Comparison of ENCODE assay signal across 22 cellular contexts in genomic region chr10:116994113-116994890, GRCh38. TPM values are rescaled to one million over a fixed set of nuclear protein-coding genes. Genes with fewer than 3 reads are reported as not detected.
A peak's percentile ranks its signal among the peaks of the same experiment; 100 is the strongest.
DNase-seq lines count a peak whose midpoint lies in the region; ATAC-seq, FAIRE-seq and TF ChIP-seq lines count a peak whose summit lies in the region.
"Had no signal": no experiment of that assay in that cellular context is flagged by ENCODE, and none has a peak within 500 bp of the region (broad histone marks: within the 10 kb centered on the region; RNA-seq: fewer than 3 reads in every experiment).

No MANE protein-coding gene starts in this region.

- H3K27me3 ChIP-seq in right lobe of liver, result no peaks in the 10 kb centered on the region
- H3K27me3 ChIP-seq in HepG2 (ENCODE audit: control insufficient read depth in 1 of 2, insufficient read depth in 2 of 2, low read length in 2 of 2), result no peaks in the 10 kb centered on the region
- no peaks in the 10 kb centered on the region for H3K27me3 ChIP-seq in dorsolateral prefrontal cortex
- H3K27me3 ChIP-seq: BE2C had no signal

- no peak overlapping the region for H3K4me3 ChIP-seq in right lobe of liver
- H3K4me3 ChIP-seq in HepG2 (replicated peaks in 1 of 3; ENCODE audit: insufficient read depth in 1 of 3, low read depth in 2 of 3, low read length in 3 of 3), result no peak overlapping the region
- no peak overlapping the region for H3K4me3 ChIP-seq in dorsolateral prefrontal cortex
- H3K4me3 ChIP-seq: GM12878, GM23248, HAP-1 had no signal

- H3K4me2 ChIP-seq in HepG2 (ENCODE audit: low read depth, low read length), result no peak overlapping the region

- DNase-seq in right lobe of liver, result no peak
- no peak for DNase-seq in HepG2 (ENCODE audit: low spot score)
- no peak for DNase-seq in dorsolateral prefrontal cortex
- DNase-seq in left lobe of liver (ENCODE audit: low spot score), result no peak
- no peak for DNase-seq in activated CD4-positive, CD25-positive, alpha-beta regulatory T cell treated with anti-CD3 and anti-CD28 coated beads, Interleukin-2, amount 50 U/mL, for 72 hours
- no peak for DNase-seq in ACHN
- DNase-seq: BE2C; C1 segment of cervical spinal cord; CD4-positive, CD25-positive, alpha-beta regulatory T cell; CD8-positive, alpha-beta memory T cell; COR-L47; DMS 273 treated with DMSO at 0.1 percent for 48 hours; DMS53; DND-41; EL; GM23248; KBM-7 had no signal

- intact Hi-C loops in right lobe of liver (cut with DNase I), result no loop called here
- intact Hi-C loops in HepG2 (cut with micrococcal nuclease; ENCODE audit: unreplicated experiment), result no loop called here
- intact Hi-C loops in dorsolateral prefrontal cortex (cut with DNase I), result no loop called here

- in situ Hi-C loops in HepG2 (cut with HindIII; ENCODE audit: extremely low pct_ligation_motif_present, low pct_unique_long_range_greater_than_20kb) (no loop called here), ACHN (cut with HindIII; ENCODE audit: low pct_ligation_motif_present, low pct_unique_long_range_greater_than_20kb, low sequenced_read_pairs) (no loop called here)

- no peaks in the 10 kb centered on the region; the same call in 1 of the 2 replicates for H4K20me1 ChIP-seq in HepG2 (ENCODE audit: insufficient read depth, low read length)

- ATAC-seq in right lobe of liver (peak in 3 of 4 donors; percentile 18 to 67 (median 50)), HepG2 (no peak), left lobe of liver (peak; percentile 29), HG03378 (IDR thresholded peaks at IDR 0.05; ENCODE audit: unreplicated experiment) (no peak)
- ATAC-seq: GM12878 had no signal

- no peak overlapping the region for H3K9ac ChIP-seq in HepG2 (ENCODE audit: insufficient read depth, low read depth, low read length)
- H3K9ac ChIP-seq: GM23248 had no signal

- CTCF ChIA-PET in HepG2 (lab: Yijun Ruan, JAX; ENCODE audit: low intra/inter-chr PET ratio, low total read pairs), result no interaction called here

- POLR2A ChIA-PET in HepG2 (lab: Yijun Ruan, JAX), result no interaction called here

- no peak overlapping the region for H2AFZ ChIP-seq in HepG2 (ENCODE audit: low read length)
- H2AFZ ChIP-seq: GM23248 had no signal

- H3K79me2 ChIP-seq in HepG2 (ENCODE audit: insufficient read depth, low read length), result peaks cover 55% of the 10 kb centered on the region

- no peak overlapping the region for H3K27ac ChIP-seq in right lobe of liver
- H3K27ac ChIP-seq in HepG2 (ENCODE audit: extremely low read length, insufficient read depth, low read length), result no peak overlapping the region
- H3K27ac ChIP-seq in dorsolateral prefrontal cortex, result peak overlapping the region in 47 of 59 donors; percentile 3 to 99 (median 81)
- H3K27ac ChIP-seq: 22Rv1, GM23248, HL-60 had no signal

- TF ChIP-seq EP300 in HepG2 (IDR thresholded peaks at IDR 0.05; ENCODE audit: low read depth in 2 of 2, low read length in 2 of 2) (no peak), HepG2 (CRISPR knock-in tag; IDR thresholded peaks at IDR 0.05; ENCODE audit: borderline replicate concordance) (no peak)

- TF ChIP-seq POLR2A in right lobe of liver (IDR thresholded peaks at IDR 0.05) (no peak), HepG2 (IDR thresholded peaks at IDR 0.05; ENCODE audit: insufficient read depth in 1 of 2, low read depth in 2 of 2, low read length in 2 of 2) (no peak)

- peaks cover 0 to 29% (median 0%) of the 10 kb centered on the region in 4 donors for H3K4me1 ChIP-seq in right lobe of liver
- peaks cover 22% of the 10 kb centered on the region for H3K4me1 ChIP-seq in HepG2 (ENCODE audit: insufficient read depth, low read length)
- H3K4me1 ChIP-seq: BE2C had no signal

- FAIRE-seq in HepG2 (lab: Jason Lieb, UNC), result no peak
- FAIRE-seq: GM12878 had no signal

- BruUV-seq in HepG2 (replicated peaks; lab: Mats Ljungman, UMichigan), result no TSS peak

- H3K36me3 ChIP-seq in right lobe of liver (no peaks in the 10 kb centered on the region), HepG2 (replicated peaks in 1 of 2; ENCODE audit: control insufficient read depth in 1 of 2, insufficient read depth in 2 of 2, low read length in 2 of 2) (0 out of 5 replicates have a peak, but pooled peaks cover 0 to 2% of the 10 kb centered on the region in 2 experiments)
- H3K36me3 ChIP-seq: BE2C, HAP-1 had no signal

- TF ChIP-seq CTCF in right lobe of liver (IDR thresholded peaks at IDR 0.05) (no peak), HepG2 (CRISPR knock-in tag; IDR thresholded peaks at IDR 0.05) (no peak), dorsolateral prefrontal cortex (IDR thresholded peaks at IDR 0.05 in 54 of 56, conservative IDR thresholded peaks at IDR 0.05 in 2 of 56; ENCODE audit: low read depth in 1 of 56, partially characterized antibody in 56 of 56) (no peak)

- 56% methylated on average over 1 of the region's 1 CpG for WGBS in right lobe of liver (ENCODE audit: insufficient coverage, low coverage, low lambda C conversion rate, missing lambda C conversion rate)
- 98% methylated on average over 1 of the region's 1 CpG for WGBS in HepG2 (ENCODE audit: low lambda C conversion rate)

- no peak for TF ChIP-seq RAD21 in HepG2 (CRISPR knock-in tag; IDR thresholded peaks at IDR 0.05)

- H3K9me3 ChIP-seq in right lobe of liver (no peaks in the 10 kb centered on the region), HepG2 (ENCODE audit: low read length) (no peaks in the 10 kb centered on the region)
- H3K9me3 ChIP-seq: BE2C, HAP-1 had no signal

TF ChIP-seq in HepG2, 621 proteins besides CTCF, POLR2A, EP300 and RAD21 (continues in another document):
- TF ChIP-seq DMAP1 (CRISPR knock-in tag; IDR thresholded peaks at IDR 0.05) (no peak), HMGXB3 (CRISPR knock-in tag; IDR thresholded peaks at IDR 0.05; ENCODE audit: borderline replicate concordance) (no peak)

RNA-seq across cellular contexts. Expression of gene SHTN1, which starts 10.7 kb away (rescaled TPM):
- total RNA-seq in right lobe of liver (10 to 100 TPM; 28.5 to 42.9 (median 31.7) TPM), HepG2 (2016; rRNA removed; fragmentation: Illumina TruSeq; extraction: Trizol) (15.6 and 18.5 TPM in 2 replicates), dorsolateral prefrontal cortex (100 to 1,000 TPM in 103 of 120 experiments, 10 to 100 TPM in 17; 65.1 to 426 (median 156) TPM), left lobe of liver (25.8 TPM)
- 3.0 and 3.5 TPM in 2 replicates for total RNA-seq in HepG2 (2016; cell fraction: cytosol; rRNA removed; fragmentation: Illumina TruSeq; extraction: Trizol; ENCODE audit: low read depth)
- total RNA-seq in HepG2 (2016; cell fraction: insoluble cytoplasmic fraction; rRNA removed; fragmentation: Illumina TruSeq; extraction: Trizol), result 14.2 and 16.6 TPM in 2 replicates
- total RNA-seq in HepG2 (2016; cell fraction: membrane; rRNA removed; fragmentation: Illumina TruSeq; extraction: Trizol), result 8.0 and 10.8 TPM in 2 replicates
- 26.4 and 27.4 TPM in 2 replicates for total RNA-seq in HepG2 (2016; cell fraction: nucleus; rRNA removed; fragmentation: Illumina TruSeq; extraction: Trizol)
- polyA plus RNA-seq in HepG2 (2011; rRNA removed), result 8.2 and 11.3 TPM in 2 replicates
- 3.1 and 5.1 TPM in 2 replicates for polyA plus RNA-seq in HepG2 (2011; cell fraction: cytosol; rRNA removed)
- polyA plus RNA-seq in HepG2 (2011; cell fraction: nucleus; rRNA removed), result 11.0 and 13.6 TPM in 2 replicates
- polyA plus RNA-seq in HepG2 (2012), result 14.9 and 15.7 TPM in 2 replicates
- 2.3 and 2.4 TPM in 2 replicates for polyA plus RNA-seq in HepG2 (2016; cell fraction: cytosol; fragmentation: Illumina TruSeq; extraction: Trizol; ENCODE audit: low read depth)
- 25.3 and 30.9 TPM in 2 replicates for polyA plus RNA-seq in HepG2 (2016; cell fraction: insoluble cytoplasmic fraction; fragmentation: Illumina TruSeq; extraction: Trizol; ENCODE audit: low read depth)
- 7.3 and 8.8 TPM in 2 replicates for polyA plus RNA-seq in HepG2 (2016; cell fraction: membrane; fragmentation: Illumina TruSeq; extraction: Trizol; ENCODE audit: low read depth)
- polyA plus RNA-seq in HepG2 (2016; cell fraction: nucleus; fragmentation: Illumina TruSeq; extraction: Trizol; ENCODE audit: insufficient read depth, low read depth), result 45.6 and 49.9 TPM in 2 replicates
- 1.8 and 4.2 TPM in 2 replicates for polyA minus RNA-seq in HepG2 (2011; rRNA and poly(A)+ RNA removed; ENCODE audit: low replicate concordance)
- polyA minus RNA-seq in HepG2 (2011; cell fraction: cytosol; rRNA and poly(A)+ RNA removed), result 7.4 and 8.1 TPM in 2 replicates
- polyA minus RNA-seq in HepG2 (2011; cell fraction: nucleus; rRNA and poly(A)+ RNA removed), result 37.4 and 38.1 TPM in 2 replicates
- polyA plus RNA-seq: CD8-positive, alpha-beta memory T cell had no signal

Comparison
In these comparisons a context has a peak if more than half of its experiments do, and no peak if none do; other contexts are left out.
1. ATAC-seq: peak in right lobe of liver (3 of 4) and left lobe of liver (single experiment); none in HepG2 (single experiment) and HG03378 (single experiment).
2. H3K27ac ChIP-seq: peak in dorsolateral prefrontal cortex (47 of 59); none in right lobe of liver (0 of 3) and HepG2 (single experiment).